Comparison of ENCODE assay signal across 8 cellular contexts in genomic region chr1:84433253-84434080, GRCh38. TPM values are rescaled to one million over a fixed set of nuclear protein-coding genes. Genes with fewer than 3 reads are reported as not detected.
DNase-seq lines count a peak whose midpoint lies in the region; ATAC-seq, FAIRE-seq and TF ChIP-seq lines count a peak whose summit lies in the region.

No MANE protein-coding gene starts in this region.

- H3K36me3 Mint-ChIP-seq in HFFc6 (ENCODE audit: low read depth) = peaks cover 12% of the 10 kb centered on the region
- no peaks in the 10 kb centered on the region for H3K36me3 Mint-ChIP-seq in T-helper 2 cell treated with Interferon-gamma antibody and Interleukin-4, amounts not matched to agents 5 μg/mL and 100 μg/mL, for 36 hours (ENCODE audit: low read depth)

- H3K79me2 ChIP-seq in keratinocyte (ENCODE audit: control insufficient read depth, insufficient read depth, low read length) = no peaks in the 10 kb centered on the region

- peak overlapping the region; percentile 4 for H2AFZ ChIP-seq in keratinocyte (ENCODE audit: control insufficient read depth, low read length)

- no peak overlapping the region for H3K9ac ChIP-seq in keratinocyte (ENCODE audit: control insufficient read depth, extremely low read depth, insufficient read depth, low read length)

- no peaks in the 10 kb centered on the region for H3K9me1 ChIP-seq in keratinocyte (ENCODE audit: control insufficient read depth, extremely low read depth, insufficient read depth, low read length)

- peak overlapping the region; percentile 75 for H3K4me3 Mint-ChIP-seq in HFFc6
- H3K4me3 Mint-ChIP-seq in T-helper 2 cell treated with Interferon-gamma antibody and Interleukin-4, amounts not matched to agents 5 μg/mL and 100 μg/mL, for 36 hours = peak overlapping the region; percentile 56

- peak; percentile 94 for TF ChIP-seq CTCF in HFFc6 (IDR thresholded peaks at IDR 0.05)
- TF ChIP-seq CTCF in keratinocyte (optimal IDR thresholded peaks at IDR 0.05 in 1 of 3, IDR thresholded peaks at IDR 0.05 in 1 of 3, conservative IDR thresholded peaks at IDR 0.05 in 1 of 3; ENCODE audit: extremely low read depth in 1 of 3, insufficient read depth in 2 of 3, low read length in 3 of 3) = peak; percentile 60 to 67 (median 63)

- DNase-seq in GF-D8 (lab: John Stamatoyannopoulos, UW) (peak; percentile 20), HFFc6 (peak; percentile 74), NCI-H187 (lab: John Stamatoyannopoulos, UW) (peak; percentile 70 to 80), keratinocyte (ENCODE audit: low read depth, low spot score) (no peak)
- peak; percentile 33 for DNase-seq in T-helper 2 cell treated with Interferon-gamma antibody and Interleukin-4, amounts not matched to agents 5 μg/mL and 100 μg/mL, for 36 hours (ENCODE audit: low spot score)
- DNase-seq in central memory CD4-positive, alpha-beta T cell = peak; percentile 81
- peak; percentile 57 for DNase-seq in stimulated activated CD4-positive, alpha-beta T cell treated with anti-CD3 and anti-CD28 coated beads, Interleukin-15, amount 100 ng/mL, for 24 hours

- no peaks in the 10 kb centered on the region for H3K36me3 ChIP-seq in keratinocyte (ENCODE audit: control insufficient read depth in 2 of 2, extremely low read depth in 1 of 2, insufficient read depth in 2 of 2, low read length in 2 of 2)

- no peaks in the 10 kb centered on the region for H3K27me3 ChIP-seq in keratinocyte (ENCODE audit: control insufficient read depth, extremely low read depth, insufficient read depth, low read length)

- H3K27me3 Mint-ChIP-seq in HFFc6 (ENCODE audit: insufficient read depth) = no peaks in the 10 kb centered on the region
- H3K27me3 Mint-ChIP-seq in T-helper 2 cell treated with Interferon-gamma antibody and Interleukin-4, amounts not matched to agents 5 μg/mL and 100 μg/mL, for 36 hours (ENCODE audit: low read depth) = no peaks in the 10 kb centered on the region

- H4K20me1 ChIP-seq in keratinocyte (ENCODE audit: control insufficient read depth, extremely low read depth, insufficient read depth, low read length) = no peaks in the 10 kb centered on the region

- ATAC-seq in GM18520 (IDR thresholded peaks at IDR 0.05; ENCODE audit: unreplicated experiment) = no peak

- H3K27ac ChIP-seq in keratinocyte (ENCODE audit: control insufficient read depth, insufficient read depth, low read length) = no peak overlapping the region

- H3K4me1 Mint-ChIP-seq in HFFc6 (ENCODE audit: low read depth) = no peaks in the 10 kb centered on the region; the same call in none of the 2 replicates
- peaks cover 12% of the 10 kb centered on the region for H3K4me1 Mint-ChIP-seq in T-helper 2 cell treated with Interferon-gamma antibody and Interleukin-4, amounts not matched to agents 5 μg/mL and 100 μg/mL, for 36 hours (ENCODE audit: low read depth)

- H3K4me3 ChIP-seq in keratinocyte (ENCODE audit: control insufficient read depth in 2 of 3, extremely low read depth in 1 of 3, insufficient read depth in 2 of 3, low read depth in 1 of 3, low read length in 3 of 3) = peak overlapping the region in 2 of 3 experiments; percentile 26 to 34

- dilution Hi-C loops in keratinocyte (cut with MboI; ENCODE audit: extremely low pct_ligation_motif_present, low sequenced_read_pairs) = no loop called here

- peak overlapping the region; percentile 59 for H3K4me2 ChIP-seq in keratinocyte (ENCODE audit: control insufficient read depth, extremely low read depth, insufficient read depth, low read depth, low read length)

- H3K27ac Mint-ChIP-seq in HFFc6 = peak overlapping the region; percentile 75
- H3K27ac Mint-ChIP-seq in T-helper 2 cell treated with Interferon-gamma antibody and Interleukin-4, amounts not matched to agents 5 μg/mL and 100 μg/mL, for 36 hours = peak overlapping the region; percentile 16

- H3K9me3 Mint-ChIP-seq in HFFc6 = peaks cover 15% of the 10 kb centered on the region
- peaks cover 10% of the 10 kb centered on the region for H3K9me3 Mint-ChIP-seq in T-helper 2 cell treated with Interferon-gamma antibody and Interleukin-4, amounts not matched to agents 5 μg/mL and 100 μg/mL, for 36 hours

- no peaks in the 10 kb centered on the region for H3K9me3 ChIP-seq in keratinocyte (ENCODE audit: control insufficient read depth, low read depth, low read length)

- FAIRE-seq in keratinocyte (lab: Jason Lieb, UNC) = peak; percentile 81

- H3K4me1 ChIP-seq in keratinocyte (ENCODE audit: control insufficient read depth, extremely low read depth, insufficient read depth, low read length) = peaks cover 11% of the 10 kb centered on the region

RNA-seq across cellular contexts. Expression of gene DNASE2B, which starts 35.2 kb away (rescaled TPM):
- total RNA-seq in HFFc6 (2021; fragmentation: NEBNext Ultra II Directional; extraction: Animal tissue kit (Norgen Biotek cat#: 25700)) = not detected
- polyA plus RNA-seq in keratinocyte = not detected in 3 replicates
- polyA plus RNA-seq in keratinocyte (2011; ENCODE audit: low read depth) = not detected
- polyA plus RNA-seq in keratinocyte (2011; cell fraction: cytosol; rRNA removed) = not detected in 2 replicates
- not detected in 2 replicates for polyA plus RNA-seq in keratinocyte (2011; cell fraction: nucleus; rRNA removed)
- polyA plus RNA-seq in keratinocyte (2012; ENCODE audit: low replicate concordance) = not detected in 2 replicates
- polyA minus RNA-seq in keratinocyte = not detected in 3 replicates
- not detected for polyA minus RNA-seq in keratinocyte (2011; cell fraction: cytosol; rRNA and poly(A)+ RNA removed)
- not detected in 2 replicates for polyA minus RNA-seq in keratinocyte (2011; cell fraction: nucleus; rRNA and poly(A)+ RNA removed)

RNA-seq across cellular contexts. Expression of gene RPF1, which starts 45.6 kb away (rescaled TPM):
- 10 to 100 TPM; 29.4 to 43.0 (median 36.2) TPM for total RNA-seq in HFFc6 (2021; fragmentation: NEBNext Ultra II Directional; extraction: Animal tissue kit (Norgen Biotek cat#: 25700))
- polyA plus RNA-seq in keratinocyte = 31.7 to 57.8 TPM (median 34.0 TPM) in 3 replicates
- polyA plus RNA-seq in keratinocyte (2011; ENCODE audit: low read depth) = 106 TPM
- 29.4 and 60.0 TPM in 2 replicates for polyA plus RNA-seq in keratinocyte (2011; cell fraction: cytosol; rRNA removed)
- polyA plus RNA-seq in keratinocyte (2011; cell fraction: nucleus; rRNA removed) = 28.7 and 40.0 TPM in 2 replicates
- 38.7 and 43.5 TPM in 2 replicates for polyA plus RNA-seq in keratinocyte (2012; ENCODE audit: low replicate concordance)
- polyA minus RNA-seq in keratinocyte = 2.2 to 13.6 TPM (median 5.9 TPM) in 3 replicates
- 12.9 TPM for polyA minus RNA-seq in keratinocyte (2011; cell fraction: cytosol; rRNA and poly(A)+ RNA removed)
- 4.7 and 7.8 TPM in 2 replicates for polyA minus RNA-seq in keratinocyte (2011; cell fraction: nucleus; rRNA and poly(A)+ RNA removed)
